In the genomic region with DNA sequence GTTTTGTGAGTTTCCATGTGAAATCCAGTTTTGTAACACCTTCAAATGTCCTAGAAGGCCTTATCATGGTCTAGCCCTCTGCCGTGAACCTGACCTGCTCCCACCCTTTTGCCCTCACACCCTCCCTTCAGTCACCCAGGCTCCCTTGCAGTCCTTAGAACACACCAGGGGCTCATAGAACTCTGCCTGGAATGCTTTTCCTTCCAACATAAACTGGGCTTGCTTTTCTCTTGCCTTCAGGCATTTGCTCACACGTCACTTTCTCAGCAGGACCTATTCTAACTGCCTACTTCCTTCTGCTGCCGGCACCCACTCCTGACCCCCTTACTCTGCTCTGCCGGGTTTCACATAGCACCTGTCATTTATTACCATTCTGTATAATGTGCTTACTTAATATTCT, we compare ENCODE assay signal across 18 cellular contexts.
A peak's percentile ranks its signal among the peaks of the same experiment; 100 is the strongest.
DNase-seq lines count a peak whose midpoint lies in the region; ATAC-seq and TF ChIP-seq lines count a peak whose summit lies in the region.
"Had no signal": no experiment of that assay in that cellular context is flagged by ENCODE, and none has a peak within 500 bp of the region (broad histone marks: within the 10 kb centered on the region; RNA-seq: fewer than 3 reads in every experiment).

No MANE protein-coding gene starts in this region.

- no peak overlapping the region for H3K27ac ChIP-seq in right cardiac atrium (ENCODE audit: low read length)
- H3K27ac ChIP-seq in CD8-positive, alpha-beta T cell (ENCODE audit: low read depth, low read length), result no peak overlapping the region
- H3K27ac ChIP-seq: 22Rv1, HL-60 had no signal

- H3K4me1 ChIP-seq in right cardiac atrium (ENCODE audit: control insufficient read depth, insufficient read depth, low read length), result peaks cover 6% of the 10 kb centered on the region
- no peaks in the 10 kb centered on the region for H3K4me1 ChIP-seq in CD8-positive, alpha-beta T cell (ENCODE audit: insufficient read depth, low read length)
- H3K4me1 ChIP-seq: BE2C had no signal

- POLR2A ChIA-PET in CD8-positive, alpha-beta T cell (lab: Charles Lee), result no interaction called here

- H3K27ac Mint-ChIP-seq in type B pancreatic cell, result peak overlapping the region; percentile 66
- no peak overlapping the region for H3K27ac Mint-ChIP-seq in CD8-positive, alpha-beta T cell

- H3K9me3 Mint-ChIP-seq in type B pancreatic cell, result no peaks in the 10 kb centered on the region
- H3K9me3 Mint-ChIP-seq in CD8-positive, alpha-beta T cell, result no peaks in the 10 kb centered on the region

- ATAC-seq in right cardiac atrium, result no peak
- ATAC-seq in CD8-positive, alpha-beta T cell, result no peak
- no peak for ATAC-seq in GM19467 (IDR thresholded peaks at IDR 0.05; ENCODE audit: unreplicated experiment)
- ATAC-seq: K562, Right ventricle myocardium inferior had no signal

- H3K4me1 Mint-ChIP-seq in type B pancreatic cell (ENCODE audit: unreplicated experiment), result peaks cover 13% of the 10 kb centered on the region
- H3K4me1 Mint-ChIP-seq in CD8-positive, alpha-beta T cell (ENCODE audit: low read depth), result no peaks in the 10 kb centered on the region

- H3K36me3 Mint-ChIP-seq in type B pancreatic cell, result no peaks in the 10 kb centered on the region
- H3K36me3 Mint-ChIP-seq in CD8-positive, alpha-beta T cell, result no peaks in the 10 kb centered on the region

- intact Hi-C loops in right cardiac atrium (cut with DNase I), result no loop called here
- intact Hi-C loops in CD8-positive, alpha-beta T cell (cut with DNase I, micrococcal nuclease), result no loop called here

- H3K27me3 ChIP-seq in right cardiac atrium (ENCODE audit: control insufficient read depth, insufficient read depth), result no peaks in the 10 kb centered on the region
- H3K27me3 ChIP-seq in CD8-positive, alpha-beta T cell (ENCODE audit: insufficient read depth, low read length), result no peaks in the 10 kb centered on the region
- H3K27me3 ChIP-seq: BE2C had no signal

- CTCF ChIA-PET in CD8-positive, alpha-beta T cell (lab: Charles Lee), result no interaction called here

- H3K36me3 ChIP-seq in CD8-positive, alpha-beta T cell (ENCODE audit: insufficient read depth, low read length), result no peaks in the 10 kb centered on the region
- H3K36me3 ChIP-seq: BE2C had no signal

- peak overlapping the region; percentile 10 for H3K4me3 Mint-ChIP-seq in type B pancreatic cell
- no peak overlapping the region for H3K4me3 Mint-ChIP-seq in CD8-positive, alpha-beta T cell

- 52% methylated on average over 4 of the region's 4 CpGs for WGBS in right cardiac atrium

- in situ Hi-C loops in astrocyte of the spinal cord (cut with HindIII; ENCODE audit: low sequenced_read_pairs), result no loop called here

- DNase-seq in NCI-H1417 (lab: John Stamatoyannopoulos, UW) (peak in 2 of 3 experiments; percentile 33 to 65), NCI-H1417 treated with DMSO at 0.1 percent for 48 hours (lab: John Stamatoyannopoulos, UW) (no peak), astrocyte of the spinal cord (ENCODE audit: low read depth, low spot score) (peak; percentile 14), islet precursor cell (peak; percentile 82), type B pancreatic cell (ENCODE audit: extremely low spot score, unreplicated experiment) (no peak), right cardiac atrium (no peak)
- DNase-seq in CD8-positive, alpha-beta T cell, result no peak
- DNase-seq: BE2C, DMS 273 treated with DMSO at 0.1 percent for 48 hours, MV-4-11, NCI-H1436 treated with DMSO at 0.1 percent for 48 hours, NCI-H524, SK-N-SH had no signal

- H3K4me3 ChIP-seq in astrocyte of the spinal cord (ENCODE audit: low read depth, low read length) (no peak overlapping the region), right cardiac atrium (ENCODE audit: low read length) (no peak overlapping the region)
- no peak overlapping the region for H3K4me3 ChIP-seq in CD8-positive, alpha-beta T cell (ENCODE audit: low read depth, low read length)
- H3K4me3 ChIP-seq: K562 had no signal

- TF ChIP-seq CTCF in astrocyte of the spinal cord (IDR thresholded peaks at IDR 0.05; ENCODE audit: low read depth, low read length) (no peak), type B pancreatic cell (conservative IDR thresholded peaks at IDR 0.05) (no peak)
- TF ChIP-seq CTCF in CD8-positive, alpha-beta T cell (IDR thresholded peaks at IDR 0.05), result no peak

- no peaks in the 10 kb centered on the region for H3K9me3 ChIP-seq in right cardiac atrium (ENCODE audit: control insufficient read depth, low read length)
- no peaks in the 10 kb centered on the region for H3K9me3 ChIP-seq in CD8-positive, alpha-beta T cell (ENCODE audit: low read length)
- H3K9me3 ChIP-seq: BE2C, SK-N-SH had no signal

- H3K27me3 Mint-ChIP-seq in type B pancreatic cell, result no peaks in the 10 kb centered on the region
- H3K27me3 Mint-ChIP-seq in CD8-positive, alpha-beta T cell (ENCODE audit: low read depth), result peaks cover 2% of the 10 kb centered on the region

Comparison
In these comparisons a context has a peak if more than half of its experiments do, and no peak if none do; other contexts are left out.
1. DNase-seq: peak in NCI-H1417 (2 of 3), astrocyte of the spinal cord (single experiment) and islet precursor cell (single experiment); none in NCI-H1417 treated with DMSO at 0.1 percent for 48 hours (single experiment), type B pancreatic cell (single experiment), right cardiac atrium (0 of 3) and CD8-positive, alpha-beta T cell (0 of 7).